Comparison of ENCODE assay signal across 16 cellular contexts in genomic region chr7:42198974-42199668, GRCh38. TPM values are rescaled to one million over a fixed set of nuclear protein-coding genes. Genes with fewer than 3 reads are reported as not detected.
A peak's percentile ranks its signal among the peaks of the same experiment; 100 is the strongest.
DNase-seq lines count a peak whose midpoint lies in the region.
"Had no signal": no experiment of that assay in that cellular context is flagged by ENCODE, and none has a peak within 500 bp of the region (broad histone marks: within the 10 kb centered on the region; RNA-seq: fewer than 3 reads in every experiment).

No MANE protein-coding gene starts in this region.

- H2BK120ac ChIP-seq in mesenchymal stem cell (ENCODE audit: low read depth, low read length) = no peak overlapping the region

- H4K8ac ChIP-seq in mesenchymal stem cell (ENCODE audit: low read length) = no peak overlapping the region

- H2AK5ac ChIP-seq in mesenchymal stem cell (ENCODE audit: low read length, severe bottlenecking) = no peak overlapping the region

- H3K27me3 ChIP-seq in GM23248 (replicated peaks; ENCODE audit: insufficient read depth) (no peaks in the 10 kb centered on the region), mesenchymal stem cell (ENCODE audit: control insufficient read depth in 1 of 2, insufficient read depth in 1 of 2, low read length in 2 of 2) (no peaks in the 10 kb centered on the region)
- H3K27me3 ChIP-seq: foreskin keratinocyte had no signal

- H3K4me3 ChIP-seq in GM23248 (no peak overlapping the region), mesenchymal stem cell (ENCODE audit: insufficient read depth in 1 of 2, low read depth in 1 of 2, low read length in 2 of 2) (no peak overlapping the region)
- H3K4me3 ChIP-seq: lung, PC-9 had no signal

- no peaks in the 10 kb centered on the region for H3F3A ChIP-seq in GM23248 (ENCODE audit: insufficient read depth)

- no peaks in the 10 kb centered on the region for H3K9me3 ChIP-seq in GM23248 (ENCODE audit: low read depth)
- no peaks in the 10 kb centered on the region for H3K9me3 ChIP-seq in mesenchymal stem cell (ENCODE audit: control insufficient read depth, low read length)

- no peaks in the 10 kb centered on the region for H3K9me2 ChIP-seq in GM23248 (ENCODE audit: insufficient read depth)

- H3K79me2 ChIP-seq in GM23248 (ENCODE audit: insufficient read depth) = peaks cover 29% of the 10 kb centered on the region; the same call in 1 of the 2 replicates

- H3K4me1 ChIP-seq in GM23248 (ENCODE audit: insufficient read depth) (peaks cover 15% of the 10 kb centered on the region), mesenchymal stem cell (ENCODE audit: control insufficient read depth, insufficient read depth, low read depth, low read length) (peaks cover 7% of the 10 kb centered on the region)

- H2AFZ ChIP-seq in GM23248 (no peak overlapping the region), mesenchymal stem cell (ENCODE audit: low read depth, low read length) (no peak overlapping the region)
- H2AFZ ChIP-seq: PC-9 had no signal

- no peak overlapping the region for H2BK12ac ChIP-seq in mesenchymal stem cell (ENCODE audit: low read length in 2 of 2)

- in situ Hi-C loops in GM23248 (cut with MboI) = no loop called here

- H3K27ac ChIP-seq in GM23248 = peak overlapping the region; percentile 31
- no peak overlapping the region for H3K27ac ChIP-seq in mesenchymal stem cell (ENCODE audit: low read length, poor library complexity, severe bottlenecking)
- H3K27ac ChIP-seq: foreskin keratinocyte, PC-9 had no signal

- no peaks in the 10 kb centered on the region for H3K36me3 ChIP-seq in GM23248 (ENCODE audit: low read depth)
- H3K36me3 ChIP-seq in mesenchymal stem cell (ENCODE audit: control insufficient read depth in 1 of 2, insufficient read depth in 2 of 2, low read depth in 1 of 2, low read length in 2 of 2) = peaks cover 0 to 19% of the 10 kb centered on the region in 2 experiments

- H3K9ac ChIP-seq in GM23248 = peak overlapping the region; percentile 24; the same call in 1 of the 2 replicates
- peak overlapping the region; percentile 68 for H3K9ac ChIP-seq in mesenchymal stem cell (ENCODE audit: low read length)

- no peak overlapping the region for H3K23ac ChIP-seq in mesenchymal stem cell (ENCODE audit: low read length in 2 of 2)

- WGBS in GM23248 (ENCODE audit: low coverage in 1 of 2, low lambda C conversion rate in 2 of 2, missing lambda C conversion rate in 2 of 2), 2 experiments = 42 to 44% methylated on average over 8 of the region's 8 CpGs
- 96% methylated on average over 8 of the region's 8 CpGs for WGBS in mesenchymal stem cell

- no peak overlapping the region for H4K91ac ChIP-seq in mesenchymal stem cell (ENCODE audit: low read length)

- H4K20me1 ChIP-seq in GM23248 (ENCODE audit: insufficient read depth) = no peaks in the 10 kb centered on the region; the same call in 1 of the 2 replicates

- H3K79me1 ChIP-seq in mesenchymal stem cell (replicated peaks; ENCODE audit: low read length, poor library complexity, severe bottlenecking) = peaks cover 13% of the 10 kb centered on the region

- no peak overlapping the region for H3K18ac ChIP-seq in mesenchymal stem cell (ENCODE audit: low read depth in 1 of 2, low read length in 2 of 2)

- DNase-seq in AG08396 (ENCODE audit: low spot score) (peak; percentile 23), GM23248 (peak; percentile 78), astrocyte of the hippocampus (ENCODE audit: low read depth, low spot score) (peak; percentile 81), mesenchymal stem cell (no peak), occipital lobe (lab: John Stamatoyannopoulos, UW) (no peak), amygdala (lab: John Stamatoyannopoulos, UW) (no peak), iPS-NIHi11 (ENCODE audit: low spot score) (no peak), SK-N-DZ (ENCODE audit: low spot score) (no peak)
- DNase-seq: activated CD4-positive, CD25-positive, alpha-beta regulatory T cell treated with anti-CD3 and anti-CD28 coated beads, Interleukin-2, amount 50 U/mL, for 72 hours; C1 segment of cervical spinal cord; DMS79 treated with DMSO at 0.1 percent for 48 hours; Karpas-422; PC-9; small intestine had no signal

- H3K14ac ChIP-seq in mesenchymal stem cell (ENCODE audit: low read length in 2 of 2) = no peak overlapping the region

- no peak overlapping the region for H2BK5ac ChIP-seq in mesenchymal stem cell (ENCODE audit: low read depth, low read length, poor library complexity, severe bottlenecking)

- no peak overlapping the region for H2BK15ac ChIP-seq in mesenchymal stem cell (ENCODE audit: low read depth, poor library complexity, severe bottlenecking)

- no peak overlapping the region for H3K4ac ChIP-seq in mesenchymal stem cell (ENCODE audit: low read depth in 1 of 2, low read length in 2 of 2)

- H3K4me2 ChIP-seq in GM23248 (ENCODE audit: unreplicated experiment) (peak overlapping the region; percentile 26), mesenchymal stem cell (ENCODE audit: low read length, poor library complexity, severe bottlenecking) (no peak overlapping the region)
- H3K4me2 ChIP-seq: PC-9 had no signal

RNA-seq across cellular contexts. Expression of gene GLI3, which starts 37.9 kb away (rescaled TPM):
- 2.0 and 4.0 TPM in 2 replicates for total RNA-seq in GM23248 (2014; rRNA removed; shearing (Covaris generic))
- 3.7 and 5.2 TPM in 2 replicates for polyA plus RNA-seq in GM23248 (2016; fragmentation: Nextera tagmentation; extraction: Ambion mirVana)
- polyA plus RNA-seq in mesenchymal stem cell (2013, experiment 1 of 2) = 10.2 TPM
- 10.0 TPM for polyA plus RNA-seq in mesenchymal stem cell (2013, experiment 2 of 2)
- total RNA-seq in occipital lobe = 4.1 TPM
- 2.4 and 2.6 TPM in 2 replicates for polyA plus RNA-seq in SK-N-DZ (2014; cell fraction: cytosol; rRNA removed)
- polyA plus RNA-seq in SK-N-DZ (2014; cell fraction: nucleus; rRNA removed) = 1.5 and 3.5 TPM in 2 replicates
- total RNA-seq: PC-9 had no signal

Comparison
In these comparisons a context has a peak if more than half of its experiments do, and no peak if none do; other contexts are left out.
1. DNase-seq: peak in AG08396 (single experiment), GM23248 (single experiment) and astrocyte of the hippocampus (single experiment); none in mesenchymal stem cell (single experiment), occipital lobe (single experiment), amygdala (0 of 56), iPS-NIHi11 (single experiment) and SK-N-DZ (single experiment).